In the genomic region with DNA sequence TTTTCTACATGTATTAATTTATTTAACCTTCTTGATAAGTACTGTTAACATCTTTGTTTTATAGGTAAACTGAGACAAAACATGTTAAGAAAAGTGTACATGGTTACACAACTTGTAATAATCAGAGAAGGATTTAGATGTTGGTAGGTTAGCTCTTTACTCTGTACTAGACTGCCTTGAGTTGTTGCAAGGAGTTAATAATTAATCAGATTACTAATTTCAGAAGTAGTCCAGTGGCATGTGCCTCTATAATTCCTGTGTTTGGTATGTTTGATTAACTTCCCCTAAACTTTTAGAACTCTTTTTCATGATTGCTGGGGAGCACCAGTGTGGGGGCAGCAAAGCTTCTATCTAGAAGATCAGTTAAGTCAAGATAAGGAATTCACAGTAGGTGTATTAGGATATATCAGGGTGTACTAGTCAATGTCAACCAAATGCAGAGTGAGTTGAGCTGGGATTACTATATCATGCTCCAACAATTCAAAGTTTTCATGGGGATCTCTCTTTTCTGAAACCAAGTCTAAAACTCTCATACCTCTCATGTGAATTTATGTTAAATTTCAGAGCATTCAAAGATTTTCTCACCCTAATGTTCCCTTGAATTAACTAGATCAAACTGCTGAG, we compare ENCODE assay signal across 15 cellular contexts.
DNase-seq lines count a peak whose midpoint lies in the region; ATAC-seq and TF ChIP-seq lines count a peak whose summit lies in the region.
"Had no signal": no experiment of that assay in that cellular context is flagged by ENCODE, and none has a peak within 500 bp of the region (broad histone marks: within the 10 kb centered on the region; RNA-seq: fewer than 3 reads in every experiment).

No MANE protein-coding gene starts in this region.

- no peak overlapping the region for H3K4me3 ChIP-seq in HAP-1
- H3K4me3 ChIP-seq in heart left ventricle: no peak overlapping the region

- no peak for TF ChIP-seq POLR2A in heart left ventricle (IDR thresholded peaks at IDR 0.05)

- DNase-seq in activated T-helper 2 cell treated with anti-CD3 and anti-CD28 coated beads, Interferon-gamma antibody, Interleukin-2, Interleukin-4, amounts not matched to agents 10 μg/mL and 5 μg/mL and 100 μg/mL, durations not matched to agents 14 hours and 24 hours and 36 hours (ENCODE audit: low spot score): no peak
- DNase-seq in Ammon's horn (ENCODE audit: low spot score): no peak
- DNase-seq in foreskin melanocyte: no peak
- no peak for DNase-seq in HAP-1 (ENCODE audit: low spot score in 2 of 2)
- DNase-seq in heart left ventricle: no peak
- DNase-seq: activated T-cell treated with anti-CD3 and anti-CD28 coated beads for 4 hours; effector CD8-positive, alpha-beta T cell; NCI-H1105 treated with DMSO at 0.1 percent for 48 hours; NCI-H526; SHP77 had no signal

- TF ChIP-seq CTCF in heart left ventricle (IDR thresholded peaks at IDR 0.05): no peak

- peaks cover 77% of the 10 kb centered on the region for H3K4me1 Mint-ChIP-seq in activated T-helper 2 cell treated with anti-CD3 and anti-CD28 coated beads, Interferon-gamma antibody, Interleukin-2, Interleukin-4, amounts not matched to agents 10 μg/mL and 5 μg/mL and 100 μg/mL, durations not matched to agents 14 hours and 24 hours and 36 hours (ENCODE audit: low read depth)

- intact Hi-C loops in activated T-helper 2 cell treated with anti-CD3 and anti-CD28 coated beads, Interferon-gamma antibody, Interleukin-2, Interleukin-4, amounts not matched to agents 10 μg/mL and 5 μg/mL and 100 μg/mL, durations not matched to agents 14 hours and 24 hours and 36 hours (cut with micrococcal nuclease): no loop called here
- intact Hi-C loops in heart left ventricle (cut with DNase I): no loop called here

- in situ Hi-C loops in HAP-1 (cut with MboI; ENCODE audit: low sequenced_read_pairs): no loop called here

- ATAC-seq in GM18517 (IDR thresholded peaks at IDR 0.05; ENCODE audit: unreplicated experiment) (peak; percentile 93), GM19468 (IDR thresholded peaks at IDR 0.05; ENCODE audit: extremely low read depth, unreplicated experiment) (peak; percentile 84), HG03060 (IDR thresholded peaks at IDR 0.05; ENCODE audit: low read depth, unreplicated experiment) (peak; percentile 76), heart left ventricle (no peak)

- no peaks in the 10 kb centered on the region for H3K4me1 ChIP-seq in HAP-1
- peaks cover 0 to 8% (median 0%) of the 10 kb centered on the region in 12 donors for H3K4me1 ChIP-seq in heart left ventricle

- peaks cover 84% of the 10 kb centered on the region for H3K36me3 Mint-ChIP-seq in activated T-helper 2 cell treated with anti-CD3 and anti-CD28 coated beads, Interferon-gamma antibody, Interleukin-2, Interleukin-4, amounts not matched to agents 10 μg/mL and 5 μg/mL and 100 μg/mL, durations not matched to agents 14 hours and 24 hours and 36 hours (ENCODE audit: low read depth)
- H3K36me3 Mint-ChIP-seq: CD14-positive monocyte had no signal

- H3K27me3 ChIP-seq in HAP-1 (ENCODE audit: low read depth): peaks cover 2% of the 10 kb centered on the region; the same call in 1 of the 2 replicates
- no peaks in the 10 kb centered on the region for H3K27me3 ChIP-seq in heart left ventricle

- H3K36me3 ChIP-seq in HAP-1 (replicated peaks) (no peaks in the 10 kb centered on the region), heart left ventricle (no peaks in the 10 kb centered on the region)

- H3K9me3 Mint-ChIP-seq in activated T-helper 2 cell treated with anti-CD3 and anti-CD28 coated beads, Interferon-gamma antibody, Interleukin-2, Interleukin-4, amounts not matched to agents 10 μg/mL and 5 μg/mL and 100 μg/mL, durations not matched to agents 14 hours and 24 hours and 36 hours: peaks cover 56% of the 10 kb centered on the region

- H3K4me3 Mint-ChIP-seq in activated T-helper 2 cell treated with anti-CD3 and anti-CD28 coated beads, Interferon-gamma antibody, Interleukin-2, Interleukin-4, amounts not matched to agents 10 μg/mL and 5 μg/mL and 100 μg/mL, durations not matched to agents 14 hours and 24 hours and 36 hours (ENCODE audit: low read depth): no peak overlapping the region
- H3K4me3 Mint-ChIP-seq: CD14-positive monocyte had no signal

- no peak overlapping the region for H3K27ac ChIP-seq in heart left ventricle
- H3K27ac ChIP-seq: VCaP had no signal

- H3K9me3 ChIP-seq in HAP-1 (no peaks in the 10 kb centered on the region), heart left ventricle (no peaks in the 10 kb centered on the region)

- H3K27me3 Mint-ChIP-seq in activated T-helper 2 cell treated with anti-CD3 and anti-CD28 coated beads, Interferon-gamma antibody, Interleukin-2, Interleukin-4, amounts not matched to agents 10 μg/mL and 5 μg/mL and 100 μg/mL, durations not matched to agents 14 hours and 24 hours and 36 hours (ENCODE audit: low read depth): no peaks in the 10 kb centered on the region

- H3K27ac Mint-ChIP-seq in activated T-helper 2 cell treated with anti-CD3 and anti-CD28 coated beads, Interferon-gamma antibody, Interleukin-2, Interleukin-4, amounts not matched to agents 10 μg/mL and 5 μg/mL and 100 μg/mL, durations not matched to agents 14 hours and 24 hours and 36 hours: peak overlapping the region; percentile 98
- H3K27ac Mint-ChIP-seq: CD14-positive monocyte had no signal

Comparison
In these comparisons a context has a peak if more than half of its experiments do, and no peak if none do; other contexts are left out.
1. ATAC-seq: peak in GM18517 (single experiment), GM19468 (single experiment) and HG03060 (single experiment); none in heart left ventricle (0 of 4).